ENCODE assay signal across 8 cellular contexts in the genomic region with DNA sequence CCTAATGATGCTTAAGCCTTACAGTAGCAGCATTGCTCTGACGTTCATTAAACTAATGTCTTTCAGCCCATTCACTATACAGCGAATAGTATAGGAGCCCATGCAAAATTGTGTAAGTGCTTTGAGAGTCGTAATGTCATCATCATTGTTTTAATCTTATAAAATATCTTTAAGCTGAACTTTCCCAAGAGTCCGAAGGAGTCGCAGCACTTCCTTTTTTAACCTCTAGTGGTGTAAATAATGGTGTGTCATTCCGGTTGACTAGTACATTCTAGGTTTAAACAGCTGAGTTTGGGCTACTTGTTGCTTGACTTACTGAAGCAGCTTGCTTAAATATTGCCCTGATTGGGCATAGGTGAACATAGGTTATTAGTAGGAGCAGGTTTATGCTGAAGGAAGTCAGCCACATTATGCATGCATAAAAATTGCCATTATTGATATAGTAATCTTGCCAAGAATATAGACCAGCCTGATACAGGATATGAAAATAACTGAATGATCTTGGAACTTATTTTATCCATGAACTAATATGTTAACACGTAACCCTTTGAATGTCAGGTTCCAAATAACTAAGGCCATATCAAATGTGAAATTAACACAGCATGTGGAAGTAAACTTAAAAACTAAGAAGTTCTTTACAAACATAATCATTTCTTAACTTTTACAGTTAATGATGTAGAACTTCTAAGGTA. TPM values are rescaled to one million over a fixed set of nuclear protein-coding genes. Genes with fewer than 3 reads are reported as not detected.
A peak's percentile ranks its signal among the peaks of the same experiment; 100 is the strongest.
DNase-seq lines count a peak whose midpoint lies in the region; ATAC-seq lines count a peak whose summit lies in the region.

No MANE protein-coding gene starts in this region.

- DNase-seq in COLO829 (ENCODE audit: low spot score) (peak; percentile 45), HCEC 1CT (peak; percentile 82), RPMI7951 (ENCODE audit: low read depth) (peak; percentile 59), lung microvascular endothelial cell (ENCODE audit: low read depth in 2 of 2) (peak; percentile 44 to 83)
- peak; percentile 67 for DNase-seq in central memory CD4-positive, alpha-beta T cell

- no peak overlapping the region for H3K27ac ChIP-seq in urinary bladder (ENCODE audit: low read depth)

- no peaks in the 10 kb centered on the region for H3K36me3 ChIP-seq in urinary bladder (ENCODE audit: insufficient read depth)

- peak overlapping the region; percentile 80 for H3K4me3 ChIP-seq in urinary bladder (ENCODE audit: low read depth, low read length)

- 7% methylated on average over 7 of the region's 7 CpGs for WGBS in urinary bladder

- no peak for ATAC-seq in GM21786 (IDR thresholded peaks at IDR 0.05; ENCODE audit: unreplicated experiment)
- ATAC-seq in GM21717 (IDR thresholded peaks at IDR 0.05; ENCODE audit: unreplicated experiment), result no peak

- no peaks in the 10 kb centered on the region for H3K4me1 ChIP-seq in urinary bladder (ENCODE audit: insufficient read depth)

RNA-seq across cellular contexts. Expression of a gene that starts 2.6 kb away (rescaled TPM):
- total RNA-seq in RPMI7951 (2014; rRNA removed; shearing (Covaris generic)), result 27.8 and 42.3 TPM in 2 replicates
- total RNA-seq in lung microvascular endothelial cell, result 74.5 and 112 TPM in 2 replicates
- 155 TPM for total RNA-seq in urinary bladder
- 71.0 TPM for polyA plus RNA-seq in urinary bladder
